Comparison of ENCODE assay signal across 22 cellular contexts in the genomic region with DNA sequence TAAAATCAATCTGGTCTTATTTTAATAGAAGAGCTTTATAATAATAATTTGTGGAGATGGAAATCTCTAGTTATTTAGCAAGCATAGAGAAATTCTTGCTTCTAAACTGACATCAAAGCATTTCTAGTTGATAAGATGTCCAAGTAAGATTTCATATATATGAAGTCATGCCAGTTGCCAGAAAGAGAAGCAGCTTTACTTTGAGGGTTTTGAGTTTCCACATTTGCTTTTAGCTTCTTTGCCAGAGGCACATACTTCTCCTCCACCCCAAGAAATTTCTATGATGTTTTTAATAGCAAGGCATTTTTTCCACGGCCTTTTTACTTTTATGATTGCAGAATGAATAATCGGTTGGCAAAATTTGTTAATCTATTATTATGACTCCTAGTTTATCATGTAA.
"Had no signal": no experiment of that assay in that cellular context is flagged by ENCODE, and none has a peak within 500 bp of the region (broad histone marks: within the 10 kb centered on the region; RNA-seq: fewer than 3 reads in every experiment).

No MANE protein-coding gene starts in this region.

- H3K27ac Mint-ChIP-seq: naive B cell; stimulated activated naive B cell treated with anti-CD40 and anti-IgM and Interleukin-4, amounts not matched to agents 10 μg/mL and 1 μg/mL and 100 μg/mL, for 72 hours; stimulated activated naive CD8-positive, alpha-beta T cell treated with anti-CD3 and anti-CD28 coated beads, Interleukin-15, amount 100 ng/mL, for 72 hours had no signal

- H3K79me2 ChIP-seq: hepatocyte had no signal

- ATAC-seq: foreskin keratinocyte; left colon; left ventricle myocardium superior; sciatic nerve; stimulated activated naive B cell treated with anti-CD40 and anti-IgM and Interleukin-4, amounts not matched to agents 10 μg/mL and 1 μg/mL and 100 μg/mL, for 72 hours; stimulated activated naive CD8-positive, alpha-beta T cell treated with anti-CD3 and anti-CD28 coated beads, Interleukin-15, amount 100 ng/mL, for 72 hours; upper lobe of right lung had no signal

- H3K27me3 Mint-ChIP-seq: stimulated activated naive B cell treated with anti-CD40 and anti-IgM and Interleukin-4, amounts not matched to agents 10 μg/mL and 1 μg/mL and 100 μg/mL, for 72 hours; stimulated activated naive CD8-positive, alpha-beta T cell treated with anti-CD3 and anti-CD28 coated beads, Interleukin-15, amount 100 ng/mL, for 72 hours had no signal

- H2AFZ ChIP-seq: hepatocyte had no signal

- DNase-seq: dermis blood vessel endothelial cell; esophagus squamous epithelium; foreskin keratinocyte; head of caudate nucleus; left colon; left ventricle myocardium superior; mesenchymal stem cell; naive B cell; posterior cingulate gyrus; stimulated activated CD4-positive, alpha-beta T cell treated with anti-CD3 and anti-CD28 coated beads, Interleukin-2, amount 100 ng/mL, for 24 hours; stimulated activated CD4-positive, alpha-beta T cell treated with anti-CD3 and anti-CD28 coated beads, Interleukin-4, amount 100 ng/mL, for 4 hours; stimulated activated naive B cell treated with anti-CD40 and anti-IgM and Interleukin-4, amounts not matched to agents 10 μg/mL and 1 μg/mL and 100 μg/mL, for 72 hours; stimulated activated naive CD8-positive, alpha-beta T cell treated with anti-CD3 and anti-CD28 coated beads, Interleukin-15, amount 100 ng/mL, for 72 hours; testis; upper lobe of right lung had no signal

- H3K4me3 ChIP-seq: esophagus squamous epithelium, hepatocyte, lung, skin epidermis, testis, tibial nerve, upper lobe of right lung, vagina had no signal

- H3K4me1 Mint-ChIP-seq: naive B cell; stimulated activated naive B cell treated with anti-CD40 and anti-IgM and Interleukin-4, amounts not matched to agents 10 μg/mL and 1 μg/mL and 100 μg/mL, for 72 hours; stimulated activated naive CD8-positive, alpha-beta T cell treated with anti-CD3 and anti-CD28 coated beads, Interleukin-15, amount 100 ng/mL, for 72 hours had no signal

- H3K27me3 ChIP-seq: esophagus squamous epithelium, hepatocyte, neutrophil, testis, tibial nerve, upper lobe of right lung, vagina had no signal

- H3K9me3 Mint-ChIP-seq: stimulated activated naive B cell treated with anti-CD40 and anti-IgM and Interleukin-4, amounts not matched to agents 10 μg/mL and 1 μg/mL and 100 μg/mL, for 72 hours had no signal

- H3K27ac ChIP-seq: esophagus squamous epithelium, foreskin keratinocyte, hepatocyte, neutrophil, skin epidermis, testis, tibial nerve, upper lobe of right lung, vagina had no signal

- H3K4me3 Mint-ChIP-seq: naive B cell; stimulated activated naive B cell treated with anti-CD40 and anti-IgM and Interleukin-4, amounts not matched to agents 10 μg/mL and 1 μg/mL and 100 μg/mL, for 72 hours; stimulated activated naive CD8-positive, alpha-beta T cell treated with anti-CD3 and anti-CD28 coated beads, Interleukin-15, amount 100 ng/mL, for 72 hours had no signal

- H3K4me1 ChIP-seq: testis, tibial nerve, upper lobe of right lung, vagina had no signal

- H3K4me2 ChIP-seq: hepatocyte had no signal

- H3K9me3 ChIP-seq: esophagus squamous epithelium, neutrophil, testis, tibial nerve, upper lobe of right lung, vagina had no signal

- H3K36me3 ChIP-seq: esophagus squamous epithelium, neutrophil, tibial nerve, upper lobe of right lung, vagina had no signal
